Comparison of ENCODE assay signal across 25 cellular contexts in the genomic region with DNA sequence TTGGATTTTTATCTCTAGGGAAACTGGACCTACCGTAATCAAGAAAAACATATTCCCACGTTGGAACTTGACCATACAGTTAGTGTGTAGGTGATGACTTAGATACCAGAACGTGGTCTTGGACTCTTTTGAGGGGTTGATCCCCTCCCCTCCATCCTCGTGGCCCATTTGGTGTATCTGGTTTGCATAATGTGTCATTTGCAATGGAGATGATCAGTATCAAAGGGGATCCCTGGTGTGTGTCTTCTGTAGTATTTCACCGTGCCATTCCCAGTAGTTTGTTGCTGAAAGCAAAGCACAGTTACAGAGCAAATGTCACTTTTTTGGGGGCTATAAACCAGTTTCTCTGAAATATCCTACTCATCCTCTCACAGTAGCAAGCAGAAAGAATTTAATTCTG.
"Had no signal": no experiment of that assay in that cellular context is flagged by ENCODE, and none has a peak within 500 bp of the region (broad histone marks: within the 10 kb centered on the region; RNA-seq: fewer than 3 reads in every experiment).

No MANE protein-coding gene starts in this region.

- H3K27me3 ChIP-seq: colonic mucosa, esophagus squamous epithelium, gastrocnemius medialis, heart right ventricle, left lung had no signal

- H3K36me3 ChIP-seq: colonic mucosa, gastrocnemius medialis had no signal

- DNase-seq: colonic mucosa; cortex of kidney; effector CD8-positive, alpha-beta T cell; effector memory CD8-positive, alpha-beta T cell; endodermal cell; erythroblast; esophagus squamous epithelium; foreskin fibroblast; foreskin melanocyte; gastrocnemius medialis; glutamatergic neuron; head of caudate nucleus; heart right ventricle; hippocampal formation; left cardiac atrium; left lung; left ventricle myocardium superior; lower lobe of right lung; mesenchymal stem cell; mucosa of descending colon; naive B cell had no signal

- H3K27ac ChIP-seq: colonic mucosa, epithelial cell of prostate, esophagus squamous epithelium, gastrocnemius medialis, heart right ventricle, left lung, lower lobe of right lung had no signal

- H3K36me3 Mint-ChIP-seq: naive B cell had no signal

- H3K4me3 Mint-ChIP-seq: dendritic cell treated with granulocyte-macrophage colony-stimulating factor and Interleukin-4, amounts not matched to agents 40 ng/mL and 50 ng/mL, for 4 days; effector memory CD8-positive, alpha-beta T cell; endodermal cell; mesothelial cell of epicardium had no signal

- H3K4me1 ChIP-seq: colonic mucosa, esophagus squamous epithelium, gastrocnemius medialis had no signal

- ATAC-seq: effector memory CD8-positive, alpha-beta T cell; esophagus mucosa; gastrocnemius medialis; heart right ventricle; left cardiac atrium; left lung; left ventricle myocardium superior; lower lobe of right lung had no signal

- H3K27me3 Mint-ChIP-seq: effector memory CD8-positive, alpha-beta T cell had no signal

- H3K9me3 ChIP-seq: colonic mucosa, esophagus squamous epithelium, gastrocnemius medialis, heart right ventricle, left lung, lower lobe of right lung, mucosa of descending colon had no signal

- H3K4me3 ChIP-seq: colonic mucosa, esophagus squamous epithelium, gastrocnemius medialis, heart right ventricle, left lung, lower lobe of right lung, mucosa of descending colon had no signal

- H3K27ac Mint-ChIP-seq: dendritic cell treated with granulocyte-macrophage colony-stimulating factor and Interleukin-4, amounts not matched to agents 40 ng/mL and 50 ng/mL, for 4 days; effector memory CD8-positive, alpha-beta T cell; mesothelial cell of epicardium had no signal

- H3K9me3 Mint-ChIP-seq: dendritic cell treated with granulocyte-macrophage colony-stimulating factor and Interleukin-4, amounts not matched to agents 40 ng/mL and 50 ng/mL, for 4 days; effector memory CD8-positive, alpha-beta T cell; endodermal cell; mesothelial cell of epicardium; naive B cell had no signal
